8 cellular contexts compared by ENCODE assay signal in genomic region chr1:37794372-37795339, GRCh38. TPM values are rescaled to one million over a fixed set of nuclear protein-coding genes. Genes with fewer than 3 reads are reported as not detected.
DNase-seq lines count a peak whose midpoint lies in the region; ATAC-seq and TF ChIP-seq lines count a peak whose summit lies in the region.

No MANE protein-coding gene starts in this region.

- H3K27ac ChIP-seq in left lung (no peak overlapping the region), aorta (ENCODE audit: low read depth in 1 of 2, low read length in 2 of 2) (no peak overlapping the region)

- intact Hi-C loops in left lung (cut with DNase I): no loop called here
- intact Hi-C loops in aorta (cut with DNase I): no loop called here

- H3K27ac Mint-ChIP-seq in activated CD8-positive, alpha-beta T cell treated with anti-CD3 and anti-CD28 coated beads, Interleukin-2, amount 10 ng/mL, durations not matched to agents 7 days and 5 days: no peak overlapping the region

- DNase-seq in NCI-H146 (lab: John Stamatoyannopoulos, UW): peak; percentile 12
- DNase-seq in NCI-H146 treated with DMSO at 0.1 percent for 48 hours (lab: John Stamatoyannopoulos, UW; ENCODE audit: unreplicated experiment): no peak
- DNase-seq in activated CD8-positive, alpha-beta T cell treated with anti-CD3 and anti-CD28 coated beads, Interleukin-2, amount 10 ng/mL, durations not matched to agents 7 days and 5 days: no peak
- no peak for DNase-seq in left lung
- DNase-seq in aorta: no peak
- no peak for DNase-seq in glomerular visceral epithelial cell (ENCODE audit: extremely low spot score)
- DNase-seq in GM19240 (ENCODE audit: insufficient read length, low spot score): no peak

- 9 to 10% methylated on average over 39 to 59 of the region's 59 CpGs for WGBS in aorta, 2 donors

- ATAC-seq in HG03196 (IDR thresholded peaks at IDR 0.05; ENCODE audit: unreplicated experiment) (peak; percentile 25), left lung (peak; percentile 13), aorta (ENCODE audit: low FRiP score) (no peak)
- ATAC-seq in activated CD8-positive, alpha-beta T cell treated with anti-CD3 and anti-CD28 coated beads, Interleukin-2, amount 10 ng/mL, durations not matched to agents 7 days and 5 days: peak; percentile 32

- H3K27me3 Mint-ChIP-seq in activated CD8-positive, alpha-beta T cell treated with anti-CD3 and anti-CD28 coated beads, Interleukin-2, amount 10 ng/mL, durations not matched to agents 7 days and 5 days (ENCODE audit: low read depth): peaks cover 28% of the 10 kb centered on the region

- peaks cover 0 to 8% of the 10 kb centered on the region in 2 donors for H3K36me3 ChIP-seq in left lung
- H3K36me3 ChIP-seq in aorta (ENCODE audit: control insufficient read depth in 1 of 2, insufficient read depth in 2 of 2, low read length in 1 of 2): no peaks in the 10 kb centered on the region

- H3K9me3 Mint-ChIP-seq in activated CD8-positive, alpha-beta T cell treated with anti-CD3 and anti-CD28 coated beads, Interleukin-2, amount 10 ng/mL, durations not matched to agents 7 days and 5 days (ENCODE audit: insufficient read depth): no peaks in the 10 kb centered on the region

- H3K4me1 ChIP-seq in left lung (peaks cover 8 to 17% of the 10 kb centered on the region in 2 donors), aorta (ENCODE audit: control insufficient read depth in 1 of 2, insufficient read depth in 2 of 2, low read length in 2 of 2) (no peaks in the 10 kb centered on the region)

- peaks cover 0 to 62% of the 10 kb centered on the region in 2 donors for H3K27me3 ChIP-seq in left lung
- H3K27me3 ChIP-seq in aorta (ENCODE audit: control insufficient read depth in 1 of 2, insufficient read depth in 2 of 2, low read length in 1 of 2): no peaks in the 10 kb centered on the region

- TF ChIP-seq CTCF in left lung (IDR thresholded peaks at IDR 0.05): no peak

- POLR2A ChIA-PET in activated CD8-positive, alpha-beta T cell treated with anti-CD3 and anti-CD28 coated beads, Interleukin-2, amount 10 ng/mL, durations not matched to agents 7 days and 5 days (lab: Charles Lee): no interaction called here

- peaks cover 23% of the 10 kb centered on the region for H3K4me1 Mint-ChIP-seq in activated CD8-positive, alpha-beta T cell treated with anti-CD3 and anti-CD28 coated beads, Interleukin-2, amount 10 ng/mL, durations not matched to agents 7 days and 5 days (ENCODE audit: low read depth)

- H3K36me3 Mint-ChIP-seq in activated CD8-positive, alpha-beta T cell treated with anti-CD3 and anti-CD28 coated beads, Interleukin-2, amount 10 ng/mL, durations not matched to agents 7 days and 5 days (ENCODE audit: low read depth): peaks cover 3% of the 10 kb centered on the region

- H3K4me3 Mint-ChIP-seq in activated CD8-positive, alpha-beta T cell treated with anti-CD3 and anti-CD28 coated beads, Interleukin-2, amount 10 ng/mL, durations not matched to agents 7 days and 5 days: peak overlapping the region; percentile 65

- H3K9me3 ChIP-seq in left lung (no peaks in the 10 kb centered on the region), aorta (ENCODE audit: control insufficient read depth, low read length) (no peaks in the 10 kb centered on the region)

- H3K4me3 ChIP-seq in left lung (peak overlapping the region in 1 of 2 donors; percentile 48), aorta (ENCODE audit: low read length in 2 of 2) (peak overlapping the region; percentile 68 to 71)

- CTCF ChIA-PET in activated CD8-positive, alpha-beta T cell treated with anti-CD3 and anti-CD28 coated beads, Interleukin-2, amount 10 ng/mL, durations not matched to agents 7 days and 5 days (lab: Charles Lee): no interaction called here

RNA-seq across cellular contexts. Expression of gene MANEAL, which starts 1.0 kb away (rescaled TPM):
- total RNA-seq in activated CD8-positive, alpha-beta T cell treated with anti-CD3 and anti-CD28 coated beads, Interleukin-2, amount 10 ng/mL, durations not matched to agents 7 days and 5 days: 1 to 10 TPM; 1.2 to 2.5 TPM
- 10 to 100 TPM in 1 of 2 donors, 1 to 10 TPM in 1; 8.6 to 11.2 TPM for total RNA-seq in left lung
- 1 to 10 TPM; 1.2 to 1.9 TPM for total RNA-seq in aorta
- 1 to 10 TPM in 1 of 2 donors, under 1 TPM in 1; 0.75 to 2.3 TPM for polyA plus RNA-seq in aorta

RNA-seq across cellular contexts. Expression of gene C1orf122, which starts 12.9 kb away (rescaled TPM):
- 10 to 100 TPM; 19.1 to 22.2 TPM for total RNA-seq in activated CD8-positive, alpha-beta T cell treated with anti-CD3 and anti-CD28 coated beads, Interleukin-2, amount 10 ng/mL, durations not matched to agents 7 days and 5 days
- total RNA-seq in left lung (10 to 100 TPM; 43.0 to 54.3 TPM), aorta (10 to 100 TPM; 34.0 to 35.0 TPM)
- polyA plus RNA-seq in aorta: 100 to 1,000 TPM in 1 of 2 donors, 10 to 100 TPM in 1; 75.7 to 118 TPM

RNA-seq across cellular contexts. Expression of gene YRDC, which starts 13.4 kb away (rescaled TPM):
- 10 to 100 TPM; 17.1 to 17.3 TPM for total RNA-seq in activated CD8-positive, alpha-beta T cell treated with anti-CD3 and anti-CD28 coated beads, Interleukin-2, amount 10 ng/mL, durations not matched to agents 7 days and 5 days
- 10 to 100 TPM; 13.1 to 16.9 TPM for total RNA-seq in left lung
- 10 to 100 TPM; 10.2 to 12.2 TPM for total RNA-seq in aorta
- 10 to 100 TPM in 1 of 2 donors, 1 to 10 TPM in 1; 8.5 to 11.1 TPM for polyA plus RNA-seq in aorta

RNA-seq across cellular contexts. Expression of gene EPHA10, which starts 29.7 kb away (rescaled TPM):
- not detected for total RNA-seq in activated CD8-positive, alpha-beta T cell treated with anti-CD3 and anti-CD28 coated beads, Interleukin-2, amount 10 ng/mL, durations not matched to agents 7 days and 5 days
- total RNA-seq in left lung: 1 to 10 TPM; 2.3 to 3.2 TPM
- total RNA-seq in aorta: under 1 TPM in 1 of 2 donors, not detected in 1; 0.12 TPM
- polyA plus RNA-seq in aorta: under 1 TPM; 0.05 to 0.25 TPM
